Comparison of ENCODE assay signal across 1 cellular context in genomic region chr2:75481041-75481836, GRCh38.
TF ChIP-seq lines count a peak whose summit lies in the region.

No MANE protein-coding gene starts in this region.

TF ChIP-seq in HepG2, 621 proteins besides CTCF, POLR2A, EP300 and RAD21 (continued from another document and continues in another):
- TF ChIP-seq USF2 (IDR thresholded peaks at IDR 0.05; ENCODE audit: low read depth, low read length), result no peak
- no peak for TF ChIP-seq USF2 (CRISPR knock-in tag; IDR thresholded peaks at IDR 0.05; ENCODE audit: borderline replicate concordance)
- peak; percentile 86; the same call in 1 of the 2 replicates for TF ChIP-seq ZSCAN31 (CRISPR knock-in tag; IDR thresholded peaks at IDR 0.05; ENCODE audit: low read depth)
- TF ChIP-seq ZBTB2 (CRISPR knock-in tag; IDR thresholded peaks at IDR 0.05; ENCODE audit: low read depth), result no peak
- no peak for TF ChIP-seq ZNF10 (CRISPR knock-in tag; IDR thresholded peaks at IDR 0.05; ENCODE audit: borderline replicate concordance, low read depth)
- TF ChIP-seq, protein P1, sequence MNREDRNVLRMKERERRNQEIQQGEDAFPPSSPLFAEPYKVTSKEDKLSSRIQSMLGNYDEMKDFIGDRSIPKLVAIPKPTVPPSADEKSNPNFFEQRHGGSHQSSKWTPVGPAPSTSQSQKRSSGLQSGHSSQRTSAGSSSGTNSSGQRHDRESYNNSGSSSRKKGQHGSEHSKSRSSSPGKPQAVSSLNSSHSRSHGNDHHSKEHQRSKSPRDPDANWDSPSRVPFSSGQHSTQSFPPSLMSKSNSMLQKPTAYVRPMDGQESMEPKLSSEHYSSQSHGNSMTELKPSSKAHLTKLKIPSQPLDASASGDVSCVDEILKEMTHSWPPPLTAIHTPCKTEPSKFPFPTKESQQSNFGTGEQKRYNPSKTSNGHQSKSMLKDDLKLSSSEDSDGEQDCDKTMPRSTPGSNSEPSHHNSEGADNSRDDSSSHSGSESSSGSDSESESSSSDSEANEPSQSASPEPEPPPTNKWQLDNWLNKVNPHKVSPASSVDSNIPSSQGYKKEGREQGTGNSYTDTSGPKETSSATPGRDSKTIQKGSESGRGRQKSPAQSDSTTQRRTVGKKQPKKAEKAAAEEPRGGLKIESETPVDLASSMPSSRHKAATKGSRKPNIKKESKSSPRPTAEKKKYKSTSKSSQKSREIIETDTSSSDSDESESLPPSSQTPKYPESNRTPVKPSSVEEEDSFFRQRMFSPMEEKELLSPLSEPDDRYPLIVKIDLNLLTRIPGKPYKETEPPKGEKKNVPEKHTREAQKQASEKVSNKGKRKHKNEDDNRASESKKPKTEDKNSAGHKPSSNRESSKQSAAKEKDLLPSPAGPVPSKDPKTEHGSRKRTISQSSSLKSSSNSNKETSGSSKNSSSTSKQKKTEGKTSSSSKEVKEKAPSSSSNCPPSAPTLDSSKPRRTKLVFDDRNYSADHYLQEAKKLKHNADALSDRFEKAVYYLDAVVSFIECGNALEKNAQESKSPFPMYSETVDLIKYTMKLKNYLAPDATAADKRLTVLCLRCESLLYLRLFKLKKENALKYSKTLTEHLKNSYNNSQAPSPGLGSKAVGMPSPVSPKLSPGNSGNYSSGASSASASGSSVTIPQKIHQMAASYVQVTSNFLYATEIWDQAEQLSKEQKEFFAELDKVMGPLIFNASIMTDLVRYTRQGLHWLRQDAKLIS (CRISPR knock-in tag; IDR thresholded peaks at IDR 0.05), result no peak; the same call in 1 of the 2 replicates
- peak; percentile 93 for TF ChIP-seq FOXK1 (CRISPR knock-in tag; IDR thresholded peaks at IDR 0.05; ENCODE audit: borderline replicate concordance, low read depth)
- no peak for TF ChIP-seq PLSCR1 (CRISPR knock-in tag; IDR thresholded peaks at IDR 0.05; ENCODE audit: borderline replicate concordance)
- TF ChIP-seq, protein P2, sequence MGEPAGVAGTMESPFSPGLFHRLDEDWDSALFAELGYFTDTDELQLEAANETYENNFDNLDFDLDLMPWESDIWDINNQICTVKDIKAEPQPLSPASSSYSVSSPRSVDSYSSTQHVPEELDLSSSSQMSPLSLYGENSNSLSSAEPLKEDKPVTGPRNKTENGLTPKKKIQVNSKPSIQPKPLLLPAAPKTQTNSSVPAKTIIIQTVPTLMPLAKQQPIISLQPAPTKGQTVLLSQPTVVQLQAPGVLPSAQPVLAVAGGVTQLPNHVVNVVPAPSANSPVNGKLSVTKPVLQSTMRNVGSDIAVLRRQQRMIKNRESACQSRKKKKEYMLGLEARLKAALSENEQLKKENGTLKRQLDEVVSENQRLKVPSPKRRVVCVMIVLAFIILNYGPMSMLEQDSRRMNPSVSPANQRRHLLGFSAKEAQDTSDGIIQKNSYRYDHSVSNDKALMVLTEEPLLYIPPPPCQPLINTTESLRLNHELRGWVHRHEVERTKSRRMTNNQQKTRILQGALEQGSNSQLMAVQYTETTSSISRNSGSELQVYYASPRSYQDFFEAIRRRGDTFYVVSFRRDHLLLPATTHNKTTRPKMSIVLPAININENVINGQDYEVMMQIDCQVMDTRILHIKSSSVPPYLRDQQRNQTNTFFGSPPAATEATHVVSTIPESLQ (CRISPR knock-in tag; conservative IDR thresholded peaks at IDR 0.05), result 0 out of 2 replicates have a peak, but pooled peaks have one; percentile 69
- TF ChIP-seq ZFP90 (CRISPR knock-in tag; IDR thresholded peaks at IDR 0.05; ENCODE audit: borderline replicate concordance), result no peak
- TF ChIP-seq ZNF562 (CRISPR knock-in tag; IDR thresholded peaks at IDR 0.05; ENCODE audit: borderline replicate concordance), result no peak
- no peak; the same call in 1 of the 2 replicates for TF ChIP-seq ZNF788 (CRISPR knock-in tag; IDR thresholded peaks at IDR 0.05; ENCODE audit: borderline replicate concordance)
- TF ChIP-seq CREM (IDR thresholded peaks at IDR 0.05), result peak; percentile 95
- TF ChIP-seq CREM (CRISPR knock-in tag; IDR thresholded peaks at IDR 0.05), result no peak
- no peak for TF ChIP-seq NFYC (CRISPR knock-in tag; IDR thresholded peaks at IDR 0.05)
- TF ChIP-seq TGIF2 (CRISPR knock-in tag; IDR thresholded peaks at IDR 0.05), result peak; percentile 74; the same call in 1 of the 2 replicates
- TF ChIP-seq ZBTB26 (CRISPR knock-in tag; IDR thresholded peaks at IDR 0.05; ENCODE audit: borderline replicate concordance), result no peak
- no peak for TF ChIP-seq FLYWCH1 (CRISPR knock-in tag; IDR thresholded peaks at IDR 0.05)
- TF ChIP-seq ZNF670 (CRISPR knock-in tag; IDR thresholded peaks at IDR 0.05; ENCODE audit: borderline replicate concordance), result peak; percentile 82
- no peak for TF ChIP-seq RFX5 (IDR thresholded peaks at IDR 0.05; ENCODE audit: low read depth, low read length)
- peak; percentile 43; the same call in 1 of the 2 replicates for TF ChIP-seq SP4 (CRISPR knock-in tag; IDR thresholded peaks at IDR 0.05)
- TF ChIP-seq EHMT2 (IDR thresholded peaks at IDR 0.05; ENCODE audit: borderline replicate concordance, low read depth, low read length), result no peak
- peak; percentile 71; the same call in 1 of the 2 replicates for TF ChIP-seq TOPORS (CRISPR knock-in tag; IDR thresholded peaks at IDR 0.05)
- TF ChIP-seq ZNF329 (CRISPR knock-in tag; IDR thresholded peaks at IDR 0.05; ENCODE audit: low read depth), result no peak
- peak; percentile 54; the same call in 1 of the 2 replicates for TF ChIP-seq HOXA5 (CRISPR knock-in tag; IDR thresholded peaks at IDR 0.05)
- TF ChIP-seq ZSCAN25 (CRISPR knock-in tag; IDR thresholded peaks at IDR 0.05), result 0 out of 2 replicates have a peak, but pooled peaks have one; percentile 1
- no peak for TF ChIP-seq CHD2 (IDR thresholded peaks at IDR 0.05; ENCODE audit: low read depth, low read length)
- TF ChIP-seq PHF21A (CRISPR knock-in tag; IDR thresholded peaks at IDR 0.05), result peak; percentile 86
- TF ChIP-seq RARA (CRISPR knock-in tag; IDR thresholded peaks at IDR 0.05), result peak; percentile 87
- no peak for TF ChIP-seq DMAP1 (CRISPR knock-in tag; IDR thresholded peaks at IDR 0.05)
- peak; percentile 99 for TF ChIP-seq AHDC1 (CRISPR knock-in tag; IDR thresholded peaks at IDR 0.05; ENCODE audit: borderline replicate concordance)
- no peak for TF ChIP-seq CEBPZ (IDR thresholded peaks at IDR 0.05; ENCODE audit: low read length)
- no peak for TF ChIP-seq RAD51 (IDR thresholded peaks at IDR 0.05; ENCODE audit: borderline replicate concordance)
- TF ChIP-seq ZNF367 (CRISPR knock-in tag; IDR thresholded peaks at IDR 0.05; ENCODE audit: borderline replicate concordance), result no peak
- peak; percentile 79; the same call in 1 of the 2 replicates for TF ChIP-seq ZNF772 (CRISPR knock-in tag; IDR thresholded peaks at IDR 0.05)
- TF ChIP-seq TFE3 (CRISPR knock-in tag; IDR thresholded peaks at IDR 0.05), result peak; percentile 87
